1 cellular context compared by ENCODE assay signal in genomic region chr2:230738924-230739323, GRCh38.
TF ChIP-seq lines count a peak whose summit lies in the region.

No MANE protein-coding gene starts in this region.

TF ChIP-seq in HepG2, 621 proteins besides CTCF, POLR2A, EP300 and RAD21 (continued from another document and continues in another):
- no peak for TF ChIP-seq ZNF746 (CRISPR knock-in tag; IDR thresholded peaks at IDR 0.05)
- peak; percentile 88 for TF ChIP-seq SAP130 (CRISPR knock-in tag; IDR thresholded peaks at IDR 0.05; ENCODE audit: low read depth)
- TF ChIP-seq ZNF710 (CRISPR knock-in tag; IDR thresholded peaks at IDR 0.05; ENCODE audit: borderline replicate concordance) = no peak
- no peak for TF ChIP-seq SAFB2 (CRISPR knock-in tag; IDR thresholded peaks at IDR 0.05; ENCODE audit: borderline replicate concordance, low read depth)
- no peak for TF ChIP-seq TOPORS (CRISPR knock-in tag; IDR thresholded peaks at IDR 0.05)
- TF ChIP-seq ZFP1 (CRISPR knock-in tag; IDR thresholded peaks at IDR 0.05) = no peak; the same call in 1 of the 2 replicates
- TF ChIP-seq SMAD3 (CRISPR knock-in tag; IDR thresholded peaks at IDR 0.05) = peak; percentile 74; the same call in 1 of the 2 replicates
- no peak for TF ChIP-seq ZNF780A (CRISPR knock-in tag; IDR thresholded peaks at IDR 0.05)
- TF ChIP-seq RERE (CRISPR knock-in tag; IDR thresholded peaks at IDR 0.05; ENCODE audit: low read depth) = peak; percentile 97
- peak; percentile 84 for TF ChIP-seq TEAD3 (CRISPR knock-in tag; optimal IDR thresholded peaks at IDR 0.05; ENCODE audit: borderline replicate concordance)
- peak; percentile 86 for TF ChIP-seq CREM (IDR thresholded peaks at IDR 0.05)
- TF ChIP-seq CREM (CRISPR knock-in tag; IDR thresholded peaks at IDR 0.05) = no peak
- TF ChIP-seq CENPX (CRISPR knock-in tag; IDR thresholded peaks at IDR 0.05) = no peak
- no peak for TF ChIP-seq ZMYM2 (CRISPR knock-in tag; IDR thresholded peaks at IDR 0.05)
- no peak for TF ChIP-seq ZNF468 (CRISPR knock-in tag; IDR thresholded peaks at IDR 0.05)
- peak; percentile 96 for TF ChIP-seq TCF7 (IDR thresholded peaks at IDR 0.05; ENCODE audit: low read depth)
- TF ChIP-seq JUN (CRISPR knock-in tag; IDR thresholded peaks at IDR 0.05) = no peak
- TF ChIP-seq RARA (CRISPR knock-in tag; IDR thresholded peaks at IDR 0.05) = peak; percentile 87
- no peak for TF ChIP-seq THYN1 (CRISPR knock-in tag; IDR thresholded peaks at IDR 0.05; ENCODE audit: borderline replicate concordance, low read depth)
- no peak for TF ChIP-seq BATF2 (CRISPR knock-in tag; IDR thresholded peaks at IDR 0.05)
- TF ChIP-seq RORA (CRISPR knock-in tag; IDR thresholded peaks at IDR 0.05) = no peak
- TF ChIP-seq ZNF253 (CRISPR knock-in tag; IDR thresholded peaks at IDR 0.05; ENCODE audit: borderline replicate concordance) = no peak
- no peak for TF ChIP-seq SRY (CRISPR knock-in tag; IDR thresholded peaks at IDR 0.05)
- TF ChIP-seq SMYD3 (CRISPR knock-in tag; IDR thresholded peaks at IDR 0.05) = no peak
- TF ChIP-seq DRAP1 (CRISPR knock-in tag; IDR thresholded peaks at IDR 0.05) = no peak
- peak; percentile 99 for TF ChIP-seq TFAP4 (IDR thresholded peaks at IDR 0.05; ENCODE audit: borderline replicate concordance, low read depth)
- no peak for TF ChIP-seq SP140L (CRISPR knock-in tag; IDR thresholded peaks at IDR 0.05; ENCODE audit: borderline replicate concordance)
- TF ChIP-seq, protein P1, sequence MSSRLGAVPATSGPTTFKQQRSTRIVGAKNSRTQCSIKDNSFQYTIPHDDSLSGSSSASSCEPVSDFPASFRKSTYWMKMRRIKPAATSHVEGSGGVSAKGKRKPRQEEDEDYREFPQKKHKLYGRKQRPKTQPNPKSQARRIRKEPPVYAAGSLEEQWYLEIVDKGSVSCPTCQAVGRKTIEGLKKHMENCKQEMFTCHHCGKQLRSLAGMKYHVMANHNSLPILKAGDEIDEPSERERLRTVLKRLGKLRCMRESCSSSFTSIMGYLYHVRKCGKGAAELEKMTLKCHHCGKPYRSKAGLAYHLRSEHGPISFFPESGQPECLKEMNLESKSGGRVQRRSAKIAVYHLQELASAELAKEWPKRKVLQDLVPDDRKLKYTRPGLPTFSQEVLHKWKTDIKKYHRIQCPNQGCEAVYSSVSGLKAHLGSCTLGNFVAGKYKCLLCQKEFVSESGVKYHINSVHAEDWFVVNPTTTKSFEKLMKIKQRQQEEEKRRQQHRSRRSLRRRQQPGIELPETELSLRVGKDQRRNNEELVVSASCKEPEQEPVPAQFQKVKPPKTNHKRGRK (CRISPR knock-in tag; IDR thresholded peaks at IDR 0.05) = no peak
- no peak for TF ChIP-seq GABPB1 (CRISPR knock-in tag; IDR thresholded peaks at IDR 0.05)
- no peak for TF ChIP-seq SOX6 (IDR thresholded peaks at IDR 0.05)
- TF ChIP-seq SOX6 (CRISPR knock-in tag; IDR thresholded peaks at IDR 0.05) = peak; percentile 85
- peak; percentile 89 for TF ChIP-seq HDAC2 (CRISPR knock-in tag; IDR thresholded peaks at IDR 0.05)
- no peak for TF ChIP-seq CEBPB (IDR thresholded peaks at IDR 0.05; ENCODE audit: borderline replicate concordance, low read depth, low read length)
- TF ChIP-seq, protein P2, sequence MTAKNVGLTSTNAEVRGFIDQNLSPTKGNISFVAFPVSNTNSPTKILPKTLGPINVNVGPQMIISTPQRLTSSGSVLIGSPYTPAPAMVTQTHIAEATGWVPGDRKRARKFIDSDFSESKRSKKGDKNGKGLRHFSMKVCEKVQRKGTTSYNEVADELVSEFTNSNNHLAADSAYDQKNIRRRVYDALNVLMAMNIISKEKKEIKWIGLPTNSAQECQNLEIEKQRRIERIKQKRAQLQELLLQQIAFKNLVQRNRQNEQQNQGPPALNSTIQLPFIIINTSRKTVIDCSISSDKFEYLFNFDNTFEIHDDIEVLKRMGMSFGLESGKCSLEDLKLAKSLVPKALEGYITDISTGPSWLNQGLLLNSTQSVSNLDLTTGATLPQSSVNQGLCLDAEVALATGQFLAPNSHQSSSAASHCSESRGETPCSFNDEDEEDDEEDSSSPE (CRISPR knock-in tag; IDR thresholded peaks at IDR 0.05) = no peak
- TF ChIP-seq RBFOX2 (IDR thresholded peaks at IDR 0.05; ENCODE audit: low read depth, low read length) = no peak
- peak; percentile 53; the same call in 1 of the 2 replicates for TF ChIP-seq ARID2 (CRISPR knock-in tag; IDR thresholded peaks at IDR 0.05; ENCODE audit: borderline replicate concordance)
- TF ChIP-seq ZNF33B (CRISPR knock-in tag; IDR thresholded peaks at IDR 0.05) = no peak
- TF ChIP-seq SMARCC2 (IDR thresholded peaks at IDR 0.05) = no peak
- no peak for TF ChIP-seq ZNF891 (CRISPR knock-in tag; IDR thresholded peaks at IDR 0.05)
- no peak for TF ChIP-seq ZNF230 (CRISPR knock-in tag; IDR thresholded peaks at IDR 0.05)
- TF ChIP-seq AHR (CRISPR knock-in tag; IDR thresholded peaks at IDR 0.05) = no peak; the same call in 1 of the 2 replicates
- no peak for TF ChIP-seq ZNF329 (CRISPR knock-in tag; IDR thresholded peaks at IDR 0.05; ENCODE audit: low read depth)
- no peak for TF ChIP-seq ZNF724P (CRISPR knock-in tag; IDR thresholded peaks at IDR 0.05; ENCODE audit: borderline replicate concordance)
- no peak for TF ChIP-seq ZSCAN9 (CRISPR knock-in tag; IDR thresholded peaks at IDR 0.05; ENCODE audit: borderline replicate concordance)
- TF ChIP-seq HNF1B (CRISPR knock-in tag; IDR thresholded peaks at IDR 0.05) = no peak
- no peak for TF ChIP-seq KDM5A (IDR thresholded peaks at IDR 0.05; ENCODE audit: borderline replicate concordance, low read length)
- TF ChIP-seq CC2D1A (CRISPR knock-in tag; IDR thresholded peaks at IDR 0.05) = no peak
- TF ChIP-seq CHD4 (IDR thresholded peaks at IDR 0.05; ENCODE audit: borderline replicate concordance, low read length) = no peak
- TF ChIP-seq, protein P3, sequence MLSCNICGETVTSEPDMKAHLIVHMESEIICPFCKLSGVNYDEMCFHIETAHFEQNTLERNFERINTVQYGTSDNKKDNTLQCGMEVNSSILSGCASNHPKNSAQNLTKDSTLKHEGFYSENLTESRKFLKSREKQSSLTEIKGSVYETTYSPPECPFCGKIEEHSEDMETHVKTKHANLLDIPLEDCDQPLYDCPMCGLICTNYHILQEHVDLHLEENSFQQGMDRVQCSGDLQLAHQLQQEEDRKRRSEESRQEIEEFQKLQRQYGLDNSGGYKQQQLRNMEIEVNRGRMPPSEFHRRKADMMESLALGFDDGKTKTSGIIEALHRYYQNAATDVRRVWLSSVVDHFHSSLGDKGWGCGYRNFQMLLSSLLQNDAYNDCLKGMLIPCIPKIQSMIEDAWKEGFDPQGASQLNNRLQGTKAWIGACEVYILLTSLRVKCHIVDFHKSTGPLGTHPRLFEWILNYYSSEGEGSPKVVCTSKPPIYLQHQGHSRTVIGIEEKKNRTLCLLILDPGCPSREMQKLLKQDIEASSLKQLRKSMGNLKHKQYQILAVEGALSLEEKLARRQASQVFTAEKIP (CRISPR knock-in tag; IDR thresholded peaks at IDR 0.05; ENCODE audit: borderline replicate concordance) = no peak
- no peak for TF ChIP-seq ZNF282 (IDR thresholded peaks at IDR 0.05; ENCODE audit: partially characterized antibody)
- no peak for TF ChIP-seq CCDC6 (CRISPR knock-in tag; IDR thresholded peaks at IDR 0.05)
- peak; percentile 35; the same call in 1 of the 2 replicates for TF ChIP-seq KDM3A (CRISPR knock-in tag; IDR thresholded peaks at IDR 0.05; ENCODE audit: low read depth)
- TF ChIP-seq ZNF207 (IDR thresholded peaks at IDR 0.05; ENCODE audit: borderline replicate concordance) = no peak
- no peak for TF ChIP-seq ZNF292 (CRISPR knock-in tag; IDR thresholded peaks at IDR 0.05; ENCODE audit: borderline replicate concordance, low read depth)
- no peak for TF ChIP-seq ZNF18 (CRISPR knock-in tag; IDR thresholded peaks at IDR 0.05; ENCODE audit: insufficient replicate concordance)
